Comparison of ENCODE assay signal across 1 cellular context in the genomic region with DNA sequence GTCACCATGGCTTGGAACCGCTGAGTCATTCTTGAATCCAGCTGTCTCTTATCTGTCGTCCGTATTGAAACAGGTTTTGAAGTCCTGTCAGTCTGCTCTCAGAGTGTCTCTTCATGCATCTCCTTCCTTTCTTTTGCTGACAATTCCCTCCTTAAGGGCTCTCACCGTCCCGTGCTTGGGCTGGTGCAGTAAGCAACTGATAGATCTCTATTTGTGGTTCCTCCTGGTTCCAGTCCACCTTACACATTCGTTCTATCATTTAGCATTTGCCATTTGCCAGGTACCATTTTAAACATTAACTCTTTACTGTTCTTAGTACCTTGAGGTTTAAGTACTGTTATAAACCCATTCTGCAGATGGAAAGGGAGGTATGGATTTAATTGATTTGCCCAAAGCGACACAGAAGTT.
TF ChIP-seq lines count a peak whose summit lies in the region.

No MANE protein-coding gene starts in this region.

TF ChIP-seq in K562, 482 proteins besides CTCF, POLR2A, EP300 and RAD21 (continued from another document and continues in another):
- TF ChIP-seq, protein P1, sequence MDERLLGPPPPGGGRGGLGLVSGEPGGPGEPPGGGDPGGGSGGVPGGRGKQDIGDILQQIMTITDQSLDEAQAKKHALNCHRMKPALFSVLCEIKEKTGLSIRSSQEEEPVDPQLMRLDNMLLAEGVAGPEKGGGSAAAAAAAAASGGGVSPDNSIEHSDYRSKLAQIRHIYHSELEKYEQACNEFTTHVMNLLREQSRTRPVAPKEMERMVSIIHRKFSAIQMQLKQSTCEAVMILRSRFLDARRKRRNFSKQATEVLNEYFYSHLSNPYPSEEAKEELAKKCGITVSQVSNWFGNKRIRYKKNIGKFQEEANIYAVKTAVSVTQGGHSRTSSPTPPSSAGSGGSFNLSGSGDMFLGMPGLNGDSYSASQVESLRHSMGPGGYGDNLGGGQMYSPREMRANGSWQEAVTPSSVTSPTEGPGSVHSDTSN (CRISPR knock-in tag; IDR thresholded peaks at IDR 0.05; ENCODE audit: low read depth), result no peak; the same call in 1 of the 2 replicates
- TF ChIP-seq, protein P1 (tag; conservative IDR thresholded peaks at IDR 0.05; ENCODE audit: low read depth), result peak; percentile 93
- TF ChIP-seq, protein P2, sequence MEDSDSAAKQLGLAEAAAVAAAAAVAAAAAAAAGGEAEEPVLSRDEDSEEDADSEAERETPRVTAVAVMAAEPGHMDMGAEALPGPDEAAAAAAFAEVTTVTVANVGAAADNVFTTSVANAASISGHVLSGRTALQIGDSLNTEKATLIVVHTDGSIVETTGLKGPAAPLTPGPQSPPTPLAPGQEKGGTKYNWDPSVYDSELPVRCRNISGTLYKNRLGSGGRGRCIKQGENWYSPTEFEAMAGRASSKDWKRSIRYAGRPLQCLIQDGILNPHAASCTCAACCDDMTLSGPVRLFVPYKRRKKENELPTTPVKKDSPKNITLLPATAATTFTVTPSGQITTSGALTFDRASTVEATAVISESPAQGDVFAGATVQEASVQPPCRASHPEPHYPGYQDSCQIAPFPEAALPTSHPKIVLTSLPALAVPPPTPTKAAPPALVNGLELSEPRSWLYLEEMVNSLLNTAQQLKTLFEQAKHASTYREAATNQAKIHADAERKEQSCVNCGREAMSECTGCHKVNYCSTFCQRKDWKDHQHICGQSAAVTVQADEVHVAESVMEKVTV (CRISPR knock-in tag; IDR thresholded peaks at IDR 0.05), result no peak
- TF ChIP-seq, protein P3, sequence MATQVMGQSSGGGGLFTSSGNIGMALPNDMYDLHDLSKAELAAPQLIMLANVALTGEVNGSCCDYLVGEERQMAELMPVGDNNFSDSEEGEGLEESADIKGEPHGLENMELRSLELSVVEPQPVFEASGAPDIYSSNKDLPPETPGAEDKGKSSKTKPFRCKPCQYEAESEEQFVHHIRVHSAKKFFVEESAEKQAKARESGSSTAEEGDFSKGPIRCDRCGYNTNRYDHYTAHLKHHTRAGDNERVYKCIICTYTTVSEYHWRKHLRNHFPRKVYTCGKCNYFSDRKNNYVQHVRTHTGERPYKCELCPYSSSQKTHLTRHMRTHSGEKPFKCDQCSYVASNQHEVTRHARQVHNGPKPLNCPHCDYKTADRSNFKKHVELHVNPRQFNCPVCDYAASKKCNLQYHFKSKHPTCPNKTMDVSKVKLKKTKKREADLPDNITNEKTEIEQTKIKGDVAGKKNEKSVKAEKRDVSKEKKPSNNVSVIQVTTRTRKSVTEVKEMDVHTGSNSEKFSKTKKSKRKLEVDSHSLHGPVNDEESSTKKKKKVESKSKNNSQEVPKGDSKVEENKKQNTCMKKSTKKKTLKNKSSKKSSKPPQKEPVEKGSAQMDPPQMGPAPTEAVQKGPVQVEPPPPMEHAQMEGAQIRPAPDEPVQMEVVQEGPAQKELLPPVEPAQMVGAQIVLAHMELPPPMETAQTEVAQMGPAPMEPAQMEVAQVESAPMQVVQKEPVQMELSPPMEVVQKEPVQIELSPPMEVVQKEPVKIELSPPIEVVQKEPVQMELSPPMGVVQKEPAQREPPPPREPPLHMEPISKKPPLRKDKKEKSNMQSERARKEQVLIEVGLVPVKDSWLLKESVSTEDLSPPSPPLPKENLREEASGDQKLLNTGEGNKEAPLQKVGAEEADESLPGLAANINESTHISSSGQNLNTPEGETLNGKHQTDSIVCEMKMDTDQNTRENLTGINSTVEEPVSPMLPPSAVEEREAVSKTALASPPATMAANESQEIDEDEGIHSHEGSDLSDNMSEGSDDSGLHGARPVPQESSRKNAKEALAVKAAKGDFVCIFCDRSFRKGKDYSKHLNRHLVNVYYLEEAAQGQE (CRISPR knock-in tag; IDR thresholded peaks at IDR 0.05; ENCODE audit: low read depth), result no peak
- TF ChIP-seq MBD2 (IDR thresholded peaks at IDR 0.05; ENCODE audit: borderline replicate concordance, low read depth) (0 out of 2 replicates have a peak, but pooled peaks have one; percentile 14), GTF2E2 (tag; IDR thresholded peaks at IDR 0.05) (no peak), OTX1 (CRISPR knock-in tag; IDR thresholded peaks at IDR 0.05) (no peak), CBX1 (IDR thresholded peaks at IDR 0.05; ENCODE audit: low read depth) (no peak), ZNF586 (CRISPR knock-in tag; conservative IDR thresholded peaks at IDR 0.05) (no peak), CBFA2T3 (IDR thresholded peaks at IDR 0.05) (peak; percentile 94), ZNF766 (CRISPR knock-in tag; conservative IDR thresholded peaks at IDR 0.05) (no peak), ARID1B (IDR thresholded peaks at IDR 0.05) (peak; percentile 96), FOXA3 (CRISPR knock-in tag; conservative IDR thresholded peaks at IDR 0.05 in 1 of 2, IDR thresholded peaks at IDR 0.05 in 1 of 2) (peak; percentile 96 to 99), CXXC5 (CRISPR knock-in tag; IDR thresholded peaks at IDR 0.05) (peak; percentile 67), FOXK2 (conservative IDR thresholded peaks at IDR 0.05 in 1 of 2, IDR thresholded peaks at IDR 0.05 in 1 of 2; ENCODE audit: low read depth in 2 of 2) (peak; percentile 59 to 76; a peak in 3 of 4 replicates), WHSC1 (IDR thresholded peaks at IDR 0.05; ENCODE audit: low read length) (no peak), MXI1 (IDR thresholded peaks at IDR 0.05; ENCODE audit: low read depth, low read length) (peak; percentile 71; the same call in 1 of the 2 replicates), SMAD3 (CRISPR knock-in tag; conservative IDR thresholded peaks at IDR 0.05) (no peak), ZNF444 (CRISPR knock-in tag; IDR thresholded peaks at IDR 0.05) (no peak), BHLHE40 (IDR thresholded peaks at IDR 0.05; ENCODE audit: low read length) (peak; percentile 78), EZH2 (IDR thresholded peaks at IDR 0.05; ENCODE audit: borderline replicate concordance, low read depth, low read length) (no peak), DIDO1 (tag; IDR thresholded peaks at IDR 0.05; ENCODE audit: low read depth) (no peak), ZNF436 (CRISPR knock-in tag; IDR thresholded peaks at IDR 0.05) (no peak), NCOA4 (IDR thresholded peaks at IDR 0.05; ENCODE audit: partially characterized antibody) (no peak), NFRKB (IDR thresholded peaks at IDR 0.05; ENCODE audit: low read depth) (no peak)
- TF ChIP-seq, protein P4, sequence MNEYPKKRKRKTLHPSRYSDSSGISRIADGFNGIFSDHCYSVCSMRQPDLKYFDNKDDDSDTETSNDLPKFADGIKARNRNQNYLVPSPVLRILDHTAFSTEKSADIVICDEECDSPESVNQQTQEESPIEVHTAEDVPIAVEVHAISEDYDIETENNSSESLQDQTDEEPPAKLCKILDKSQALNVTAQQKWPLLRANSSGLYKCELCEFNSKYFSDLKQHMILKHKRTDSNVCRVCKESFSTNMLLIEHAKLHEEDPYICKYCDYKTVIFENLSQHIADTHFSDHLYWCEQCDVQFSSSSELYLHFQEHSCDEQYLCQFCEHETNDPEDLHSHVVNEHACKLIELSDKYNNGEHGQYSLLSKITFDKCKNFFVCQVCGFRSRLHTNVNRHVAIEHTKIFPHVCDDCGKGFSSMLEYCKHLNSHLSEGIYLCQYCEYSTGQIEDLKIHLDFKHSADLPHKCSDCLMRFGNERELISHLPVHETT (CRISPR knock-in tag; conservative IDR thresholded peaks at IDR 0.05 in 1 of 2, IDR thresholded peaks at IDR 0.05 in 1 of 2), result no peak
- TF ChIP-seq, protein P5, sequence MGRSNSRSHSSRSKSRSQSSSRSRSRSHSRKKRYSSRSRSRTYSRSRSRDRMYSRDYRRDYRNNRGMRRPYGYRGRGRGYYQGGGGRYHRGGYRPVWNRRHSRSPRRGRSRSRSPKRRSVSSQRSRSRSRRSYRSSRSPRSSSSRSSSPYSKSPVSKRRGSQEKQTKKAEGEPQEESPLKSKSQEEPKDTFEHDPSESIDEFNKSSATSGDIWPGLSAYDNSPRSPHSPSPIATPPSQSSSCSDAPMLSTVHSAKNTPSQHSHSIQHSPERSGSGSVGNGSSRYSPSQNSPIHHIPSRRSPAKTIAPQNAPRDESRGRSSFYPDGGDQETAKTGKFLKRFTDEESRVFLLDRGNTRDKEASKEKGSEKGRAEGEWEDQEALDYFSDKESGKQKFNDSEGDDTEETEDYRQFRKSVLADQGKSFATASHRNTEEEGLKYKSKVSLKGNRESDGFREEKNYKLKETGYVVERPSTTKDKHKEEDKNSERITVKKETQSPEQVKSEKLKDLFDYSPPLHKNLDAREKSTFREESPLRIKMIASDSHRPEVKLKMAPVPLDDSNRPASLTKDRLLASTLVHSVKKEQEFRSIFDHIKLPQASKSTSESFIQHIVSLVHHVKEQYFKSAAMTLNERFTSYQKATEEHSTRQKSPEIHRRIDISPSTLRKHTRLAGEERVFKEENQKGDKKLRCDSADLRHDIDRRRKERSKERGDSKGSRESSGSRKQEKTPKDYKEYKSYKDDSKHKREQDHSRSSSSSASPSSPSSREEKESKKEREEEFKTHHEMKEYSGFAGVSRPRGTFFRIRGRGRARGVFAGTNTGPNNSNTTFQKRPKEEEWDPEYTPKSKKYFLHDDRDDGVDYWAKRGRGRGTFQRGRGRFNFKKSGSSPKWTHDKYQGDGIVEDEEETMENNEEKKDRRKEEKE (IDR thresholded peaks at IDR 0.05; ENCODE audit: borderline replicate concordance in 1 of 2, control insufficient read depth in 1 of 2, low read depth in 2 of 2, low read length in 1 of 2), result no peak
- TF ChIP-seq, protein P6, sequence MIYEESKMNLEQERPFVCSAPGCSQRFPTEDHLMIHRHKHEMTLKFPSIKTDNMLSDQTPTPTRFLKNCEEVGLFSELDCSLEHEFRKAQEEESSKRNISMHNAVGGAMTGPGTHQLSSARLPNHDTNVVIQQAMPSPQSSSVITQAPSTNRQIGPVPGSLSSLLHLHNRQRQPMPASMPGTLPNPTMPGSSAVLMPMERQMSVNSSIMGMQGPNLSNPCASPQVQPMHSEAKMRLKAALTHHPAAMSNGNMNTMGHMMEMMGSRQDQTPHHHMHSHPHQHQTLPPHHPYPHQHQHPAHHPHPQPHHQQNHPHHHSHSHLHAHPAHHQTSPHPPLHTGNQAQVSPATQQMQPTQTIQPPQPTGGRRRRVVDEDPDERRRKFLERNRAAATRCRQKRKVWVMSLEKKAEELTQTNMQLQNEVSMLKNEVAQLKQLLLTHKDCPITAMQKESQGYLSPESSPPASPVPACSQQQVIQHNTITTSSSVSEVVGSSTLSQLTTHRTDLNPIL (CRISPR knock-in tag; IDR thresholded peaks at IDR 0.05), result no peak
- TF ChIP-seq, protein P7, sequence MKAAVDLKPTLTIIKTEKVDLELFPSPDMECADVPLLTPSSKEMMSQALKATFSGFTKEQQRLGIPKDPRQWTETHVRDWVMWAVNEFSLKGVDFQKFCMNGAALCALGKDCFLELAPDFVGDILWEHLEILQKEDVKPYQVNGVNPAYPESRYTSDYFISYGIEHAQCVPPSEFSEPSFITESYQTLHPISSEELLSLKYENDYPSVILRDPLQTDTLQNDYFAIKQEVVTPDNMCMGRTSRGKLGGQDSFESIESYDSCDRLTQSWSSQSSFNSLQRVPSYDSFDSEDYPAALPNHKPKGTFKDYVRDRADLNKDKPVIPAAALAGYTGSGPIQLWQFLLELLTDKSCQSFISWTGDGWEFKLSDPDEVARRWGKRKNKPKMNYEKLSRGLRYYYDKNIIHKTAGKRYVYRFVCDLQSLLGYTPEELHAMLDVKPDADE (conservative IDR thresholded peaks at IDR 0.05; ENCODE audit: control insufficient read depth, low read depth, low read length), result no peak
- TF ChIP-seq, protein P8, sequence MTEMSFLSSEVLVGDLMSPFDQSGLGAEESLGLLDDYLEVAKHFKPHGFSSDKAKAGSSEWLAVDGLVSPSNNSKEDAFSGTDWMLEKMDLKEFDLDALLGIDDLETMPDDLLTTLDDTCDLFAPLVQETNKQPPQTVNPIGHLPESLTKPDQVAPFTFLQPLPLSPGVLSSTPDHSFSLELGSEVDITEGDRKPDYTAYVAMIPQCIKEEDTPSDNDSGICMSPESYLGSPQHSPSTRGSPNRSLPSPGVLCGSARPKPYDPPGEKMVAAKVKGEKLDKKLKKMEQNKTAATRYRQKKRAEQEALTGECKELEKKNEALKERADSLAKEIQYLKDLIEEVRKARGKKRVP (CRISPR knock-in tag; IDR thresholded peaks at IDR 0.05), result no peak
- TF ChIP-seq, protein P9, sequence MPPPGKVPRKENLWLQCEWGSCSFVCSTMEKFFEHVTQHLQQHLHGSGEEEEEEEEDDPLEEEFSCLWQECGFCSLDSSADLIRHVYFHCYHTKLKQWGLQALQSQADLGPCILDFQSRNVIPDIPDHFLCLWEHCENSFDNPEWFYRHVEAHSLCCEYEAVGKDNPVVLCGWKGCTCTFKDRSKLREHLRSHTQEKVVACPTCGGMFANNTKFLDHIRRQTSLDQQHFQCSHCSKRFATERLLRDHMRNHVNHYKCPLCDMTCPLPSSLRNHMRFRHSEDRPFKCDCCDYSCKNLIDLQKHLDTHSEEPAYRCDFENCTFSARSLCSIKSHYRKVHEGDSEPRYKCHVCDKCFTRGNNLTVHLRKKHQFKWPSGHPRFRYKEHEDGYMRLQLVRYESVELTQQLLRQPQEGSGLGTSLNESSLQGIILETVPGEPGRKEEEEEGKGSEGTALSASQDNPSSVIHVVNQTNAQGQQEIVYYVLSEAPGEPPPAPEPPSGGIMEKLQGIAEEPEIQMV (tag; conservative IDR thresholded peaks at IDR 0.05; ENCODE audit: low read depth), result no peak
- TF ChIP-seq, protein P10, sequence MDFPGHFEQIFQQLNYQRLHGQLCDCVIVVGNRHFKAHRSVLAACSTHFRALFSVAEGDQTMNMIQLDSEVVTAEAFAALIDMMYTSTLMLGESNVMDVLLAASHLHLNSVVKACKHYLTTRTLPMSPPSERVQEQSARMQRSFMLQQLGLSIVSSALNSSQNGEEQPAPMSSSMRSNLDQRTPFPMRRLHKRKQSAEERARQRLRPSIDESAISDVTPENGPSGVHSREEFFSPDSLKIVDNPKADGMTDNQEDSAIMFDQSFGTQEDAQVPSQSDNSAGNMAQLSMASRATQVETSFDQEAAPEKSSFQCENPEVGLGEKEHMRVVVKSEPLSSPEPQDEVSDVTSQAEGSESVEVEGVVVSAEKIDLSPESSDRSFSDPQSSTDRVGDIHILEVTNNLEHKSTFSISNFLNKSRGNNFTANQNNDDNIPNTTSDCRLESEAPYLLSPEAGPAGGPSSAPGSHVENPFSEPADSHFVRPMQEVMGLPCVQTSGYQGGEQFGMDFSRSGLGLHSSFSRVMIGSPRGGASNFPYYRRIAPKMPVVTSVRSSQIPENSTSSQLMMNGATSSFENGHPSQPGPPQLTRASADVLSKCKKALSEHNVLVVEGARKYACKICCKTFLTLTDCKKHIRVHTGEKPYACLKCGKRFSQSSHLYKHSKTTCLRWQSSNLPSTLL (IDR thresholded peaks at IDR 0.05), result no peak
- TF ChIP-seq, protein P11, sequence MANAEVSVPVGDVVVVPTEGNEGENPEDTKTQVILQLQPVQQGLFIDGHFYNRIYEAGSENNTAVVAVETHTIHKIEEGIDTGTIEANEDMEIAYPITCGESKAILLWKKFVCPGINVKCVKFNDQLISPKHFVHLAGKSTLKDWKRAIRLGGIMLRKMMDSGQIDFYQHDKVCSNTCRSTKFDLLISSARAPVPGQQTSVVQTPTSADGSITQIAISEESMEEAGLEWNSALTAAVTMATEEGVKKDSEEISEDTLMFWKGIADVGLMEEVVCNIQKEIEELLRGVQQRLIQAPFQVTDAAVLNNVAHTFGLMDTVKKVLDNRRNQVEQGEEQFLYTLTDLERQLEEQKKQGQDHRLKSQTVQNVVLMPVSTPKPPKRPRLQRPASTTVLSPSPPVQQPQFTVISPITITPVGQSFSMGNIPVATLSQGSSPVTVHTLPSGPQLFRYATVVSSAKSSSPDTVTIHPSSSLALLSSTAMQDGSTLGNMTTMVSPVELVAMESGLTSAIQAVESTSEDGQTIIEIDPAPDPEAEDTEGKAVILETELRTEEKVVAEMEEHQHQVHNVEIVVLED (CRISPR knock-in tag; IDR thresholded peaks at IDR 0.05), result no peak
